In the genomic region with DNA sequence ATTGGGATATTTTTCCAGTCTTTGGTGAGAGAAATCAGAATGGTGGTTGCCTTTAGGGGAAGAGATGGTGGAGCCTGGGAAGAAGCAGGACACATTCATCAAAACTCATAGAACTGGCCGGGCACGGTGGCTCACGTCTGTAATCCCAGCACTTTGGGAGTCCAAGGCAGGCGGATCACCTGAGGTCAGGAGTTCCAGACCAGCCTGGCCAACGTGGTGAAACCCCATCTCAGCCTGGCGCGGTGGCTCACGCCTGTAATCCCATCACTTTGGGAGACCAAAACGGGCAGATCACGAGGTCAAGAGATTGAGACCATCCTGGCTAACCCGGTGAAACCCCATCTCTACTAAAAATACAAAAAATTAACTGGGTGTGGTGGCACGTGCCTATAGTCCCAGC, we compare ENCODE assay signal across 6 cellular contexts. TPM values are rescaled to one million over a fixed set of nuclear protein-coding genes. Genes with fewer than 3 reads are reported as not detected.
"Had no signal": no experiment of that assay in that cellular context is flagged by ENCODE, and none has a peak within 500 bp of the region (broad histone marks: within the 10 kb centered on the region; RNA-seq: fewer than 3 reads in every experiment).

No MANE protein-coding gene starts in this region.

RNA-seq across cellular contexts. Expression of gene LCN2, which starts 37.5 kb away (rescaled TPM):
- total RNA-seq: dermis microvascular lymphatic vessel endothelial cell; glomerular endothelial cell; myocyte; natural killer cell treated with Interleukin-12 subunit alpha and Interleukin-12 subunit beta and Interleukin-15 and Interleukin-18, amount 100 ng/mL, for 72 hours; smooth muscle cell; thoracic aorta had no signal
- polyA plus RNA-seq: smooth muscle cell had no signal
